30 cellular contexts compared by ENCODE assay signal in the genomic region with DNA sequence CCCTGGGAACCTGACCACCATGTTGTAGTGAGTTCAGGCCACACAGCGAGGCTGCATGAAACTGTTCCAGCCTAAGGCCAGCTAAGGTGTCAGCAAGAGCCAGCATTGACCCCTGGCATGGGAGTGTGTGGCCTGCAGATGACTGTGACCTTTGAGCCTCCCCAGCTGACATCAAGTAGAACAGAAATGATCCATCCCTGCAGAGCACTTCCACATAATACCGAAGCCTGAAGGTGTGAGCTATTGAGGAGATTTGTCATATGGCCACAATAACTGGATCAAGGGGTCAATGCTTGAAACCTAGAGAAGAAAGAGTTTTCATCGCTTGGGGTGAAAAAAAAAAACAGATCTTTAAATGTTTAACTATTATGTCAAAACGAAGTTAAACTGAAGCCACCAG.
"Had no signal": no experiment of that assay in that cellular context is flagged by ENCODE, and none has a peak within 500 bp of the region (broad histone marks: within the 10 kb centered on the region; RNA-seq: fewer than 3 reads in every experiment).

No MANE protein-coding gene starts in this region.

- H3K27ac ChIP-seq: adrenal gland, body of pancreas, esophagus muscularis mucosa, foreskin keratinocyte, gastroesophageal sphincter, heart right ventricle, WERI-Rb-1 had no signal

- H3K4me1 ChIP-seq: adrenal gland, body of pancreas, foreskin keratinocyte had no signal

- H3K4me3 ChIP-seq: adrenal gland, body of pancreas, esophagus muscularis mucosa, gastroesophageal sphincter, heart right ventricle had no signal

- ATAC-seq: activated CD4-positive, CD25-positive, alpha-beta regulatory T cell treated with anti-CD3 and anti-CD28 coated beads, Interleukin-2, amount 50 U/mL, for 24 hours; activated CD8-positive, alpha-beta T cell treated with anti-CD3 and anti-CD28 coated beads for 36 hours; activated naive CD8-positive, alpha-beta T cell treated with anti-CD3 and anti-CD28 coated beads, Interleukin-2, amount 50 U/mL, for 24 hours; activated T-cell treated with anti-CD3 and anti-CD28 coated beads, Interleukin-2, amount 50 U/mL, for 4 hours; activated T-helper 17 cell treated with anti-CD3 and anti-CD28 coated beads, Interleukin-2, amount 50 U/mL, for 72 hours; body of pancreas; effector memory CD8-positive, alpha-beta T cell; foreskin keratinocyte; gastroesophageal sphincter; heart right ventricle; T-helper 17 cell had no signal

- H3K9me3 ChIP-seq: adrenal gland, body of pancreas, esophagus muscularis mucosa, gastroesophageal sphincter had no signal

- H3K36me3 ChIP-seq: adrenal gland, esophagus muscularis mucosa, gastroesophageal sphincter, heart right ventricle, WERI-Rb-1 had no signal

- DNase-seq: activated B cell treated with CpG ODN at 0.5 μM for 24 hours; activated CD4-positive, alpha-beta T cell treated with anti-CD3 and anti-CD28 coated beads for 48 hours; activated CD4-positive, alpha-beta T cell treated with anti-CD3 and anti-CD28 coated beads, Interleukin-2, amount 50 U/mL, for 1 hour; activated CD4-positive, alpha-beta T cell treated with anti-CD3 and anti-CD28 coated beads, Interleukin-2, amount 50 U/mL, for 48 hours; activated CD8-positive, alpha-beta memory T cell treated with anti-CD3 and anti-CD28 coated beads for 24 hours; activated CD8-positive, alpha-beta T cell treated with anti-CD3 and anti-CD28 coated beads for 36 hours; activated effector memory CD4-positive, alpha-beta T cell treated with Interleukin-2 at 50 U/mL for 16 hours; activated naive CD4-positive, alpha-beta T cell treated with anti-CD3 and anti-CD28 coated beads for 36 hours; activated naive CD8-positive, alpha-beta T cell treated with anti-CD3 and anti-CD28 coated beads for 36 hours; activated naive CD8-positive, alpha-beta T cell treated with anti-CD3 and anti-CD28 coated beads, Interleukin-2, amount 50 U/mL, for 24 hours; activated T-cell treated with anti-CD3 and anti-CD28 coated beads, Interleukin-2, amount 50 U/mL, for 4 hours; adrenal gland; amygdala; aorta; body of pancreas; caudate nucleus; cortex of kidney; dermis blood vessel endothelial cell; effector CD4-positive, alpha-beta T cell; effector memory CD8-positive, alpha-beta T cell; erythroblast; foreskin keratinocyte; heart right ventricle; T-helper 17 cell; T1000; WERI-Rb-1 had no signal

- H3K27me3 ChIP-seq: adrenal gland, body of pancreas, esophagus muscularis mucosa, foreskin keratinocyte, gastroesophageal sphincter, heart right ventricle had no signal
